Comparison of ENCODE assay signal across 1 cellular context in the genomic region with DNA sequence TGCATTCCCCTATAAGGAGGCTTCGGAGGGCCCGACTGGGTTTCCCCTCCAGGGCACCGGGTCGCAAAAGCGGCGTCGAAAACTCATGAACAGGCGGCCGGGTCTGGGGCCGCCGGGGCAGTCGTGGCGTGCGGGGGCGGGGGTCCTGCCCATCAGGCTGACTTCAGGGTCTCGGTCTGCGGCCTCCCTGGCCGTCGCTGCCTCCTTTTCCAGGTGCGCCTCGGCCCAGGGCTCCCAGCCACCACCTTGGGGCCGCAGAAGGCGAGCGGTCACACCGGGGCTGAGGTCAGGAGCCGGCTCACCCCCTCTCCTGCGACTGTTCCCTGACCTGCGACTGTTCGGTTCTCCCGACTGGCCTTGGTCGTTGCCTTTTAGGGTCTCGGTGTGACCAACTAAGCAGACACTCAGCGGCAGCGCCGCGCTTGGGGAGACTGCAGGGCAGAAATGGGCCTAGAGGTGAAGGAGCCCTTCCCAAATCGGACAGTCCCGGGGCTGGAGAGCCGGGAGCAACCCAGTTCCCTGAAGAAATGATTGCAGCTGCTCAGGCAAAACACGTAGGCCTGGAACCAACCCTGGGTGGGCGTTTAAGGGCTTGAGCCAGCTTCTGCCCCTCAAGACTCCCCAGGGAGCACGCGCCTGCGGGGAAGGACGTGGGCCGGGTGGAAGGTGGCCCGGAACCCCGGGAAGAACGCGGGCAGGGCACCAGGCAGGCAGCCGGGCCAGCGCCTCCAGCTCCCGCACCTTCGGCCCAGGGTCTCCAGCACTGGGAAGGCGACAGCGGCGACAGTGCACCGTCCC.
TF ChIP-seq lines count a peak whose summit lies in the region.

No MANE protein-coding gene starts in this region.

TF ChIP-seq in K562, 482 proteins besides CTCF, POLR2A, EP300 and RAD21:
- TF ChIP-seq CC2D1A (IDR thresholded peaks at IDR 0.05) (no peak), NR2C2 (CRISPR knock-in tag; IDR thresholded peaks at IDR 0.05) (no peak), NR2C2 (tag; IDR thresholded peaks at IDR 0.05) (no peak), HMG20B (CRISPR knock-in tag; IDR thresholded peaks at IDR 0.05) (no peak), CSDE1 (IDR thresholded peaks at IDR 0.05) (no peak), MECOM (CRISPR knock-in tag; IDR thresholded peaks at IDR 0.05) (no peak), ZNF143 (CRISPR knock-in tag; IDR thresholded peaks at IDR 0.05) (no peak), PRPF4 (IDR thresholded peaks at IDR 0.05; ENCODE audit: insufficient read depth, low read depth, low read length, poor library complexity, severe bottlenecking) (no peak), NFYB (IDR thresholded peaks at IDR 0.05; ENCODE audit: extremely low read depth, insufficient read length) (no peak), GTF2A2 (tag; IDR thresholded peaks at IDR 0.05) (no peak), HDAC8 (tag; IDR thresholded peaks at IDR 0.05) (no peak), ZC3H8 (IDR thresholded peaks at IDR 0.05) (no peak), CTBP1 (IDR thresholded peaks at IDR 0.05; ENCODE audit: borderline replicate concordance) (no peak), ZKSCAN3 (CRISPR knock-in tag; IDR thresholded peaks at IDR 0.05) (no peak), SIRT6 (IDR thresholded peaks at IDR 0.05; ENCODE audit: low read depth, low read length) (no peak), IRF2 (CRISPR knock-in tag; IDR thresholded peaks at IDR 0.05) (no peak), TBP (optimal IDR thresholded peaks at IDR 0.05; ENCODE audit: low read depth, low read length) (no peak)
- TF ChIP-seq, protein P1, sequence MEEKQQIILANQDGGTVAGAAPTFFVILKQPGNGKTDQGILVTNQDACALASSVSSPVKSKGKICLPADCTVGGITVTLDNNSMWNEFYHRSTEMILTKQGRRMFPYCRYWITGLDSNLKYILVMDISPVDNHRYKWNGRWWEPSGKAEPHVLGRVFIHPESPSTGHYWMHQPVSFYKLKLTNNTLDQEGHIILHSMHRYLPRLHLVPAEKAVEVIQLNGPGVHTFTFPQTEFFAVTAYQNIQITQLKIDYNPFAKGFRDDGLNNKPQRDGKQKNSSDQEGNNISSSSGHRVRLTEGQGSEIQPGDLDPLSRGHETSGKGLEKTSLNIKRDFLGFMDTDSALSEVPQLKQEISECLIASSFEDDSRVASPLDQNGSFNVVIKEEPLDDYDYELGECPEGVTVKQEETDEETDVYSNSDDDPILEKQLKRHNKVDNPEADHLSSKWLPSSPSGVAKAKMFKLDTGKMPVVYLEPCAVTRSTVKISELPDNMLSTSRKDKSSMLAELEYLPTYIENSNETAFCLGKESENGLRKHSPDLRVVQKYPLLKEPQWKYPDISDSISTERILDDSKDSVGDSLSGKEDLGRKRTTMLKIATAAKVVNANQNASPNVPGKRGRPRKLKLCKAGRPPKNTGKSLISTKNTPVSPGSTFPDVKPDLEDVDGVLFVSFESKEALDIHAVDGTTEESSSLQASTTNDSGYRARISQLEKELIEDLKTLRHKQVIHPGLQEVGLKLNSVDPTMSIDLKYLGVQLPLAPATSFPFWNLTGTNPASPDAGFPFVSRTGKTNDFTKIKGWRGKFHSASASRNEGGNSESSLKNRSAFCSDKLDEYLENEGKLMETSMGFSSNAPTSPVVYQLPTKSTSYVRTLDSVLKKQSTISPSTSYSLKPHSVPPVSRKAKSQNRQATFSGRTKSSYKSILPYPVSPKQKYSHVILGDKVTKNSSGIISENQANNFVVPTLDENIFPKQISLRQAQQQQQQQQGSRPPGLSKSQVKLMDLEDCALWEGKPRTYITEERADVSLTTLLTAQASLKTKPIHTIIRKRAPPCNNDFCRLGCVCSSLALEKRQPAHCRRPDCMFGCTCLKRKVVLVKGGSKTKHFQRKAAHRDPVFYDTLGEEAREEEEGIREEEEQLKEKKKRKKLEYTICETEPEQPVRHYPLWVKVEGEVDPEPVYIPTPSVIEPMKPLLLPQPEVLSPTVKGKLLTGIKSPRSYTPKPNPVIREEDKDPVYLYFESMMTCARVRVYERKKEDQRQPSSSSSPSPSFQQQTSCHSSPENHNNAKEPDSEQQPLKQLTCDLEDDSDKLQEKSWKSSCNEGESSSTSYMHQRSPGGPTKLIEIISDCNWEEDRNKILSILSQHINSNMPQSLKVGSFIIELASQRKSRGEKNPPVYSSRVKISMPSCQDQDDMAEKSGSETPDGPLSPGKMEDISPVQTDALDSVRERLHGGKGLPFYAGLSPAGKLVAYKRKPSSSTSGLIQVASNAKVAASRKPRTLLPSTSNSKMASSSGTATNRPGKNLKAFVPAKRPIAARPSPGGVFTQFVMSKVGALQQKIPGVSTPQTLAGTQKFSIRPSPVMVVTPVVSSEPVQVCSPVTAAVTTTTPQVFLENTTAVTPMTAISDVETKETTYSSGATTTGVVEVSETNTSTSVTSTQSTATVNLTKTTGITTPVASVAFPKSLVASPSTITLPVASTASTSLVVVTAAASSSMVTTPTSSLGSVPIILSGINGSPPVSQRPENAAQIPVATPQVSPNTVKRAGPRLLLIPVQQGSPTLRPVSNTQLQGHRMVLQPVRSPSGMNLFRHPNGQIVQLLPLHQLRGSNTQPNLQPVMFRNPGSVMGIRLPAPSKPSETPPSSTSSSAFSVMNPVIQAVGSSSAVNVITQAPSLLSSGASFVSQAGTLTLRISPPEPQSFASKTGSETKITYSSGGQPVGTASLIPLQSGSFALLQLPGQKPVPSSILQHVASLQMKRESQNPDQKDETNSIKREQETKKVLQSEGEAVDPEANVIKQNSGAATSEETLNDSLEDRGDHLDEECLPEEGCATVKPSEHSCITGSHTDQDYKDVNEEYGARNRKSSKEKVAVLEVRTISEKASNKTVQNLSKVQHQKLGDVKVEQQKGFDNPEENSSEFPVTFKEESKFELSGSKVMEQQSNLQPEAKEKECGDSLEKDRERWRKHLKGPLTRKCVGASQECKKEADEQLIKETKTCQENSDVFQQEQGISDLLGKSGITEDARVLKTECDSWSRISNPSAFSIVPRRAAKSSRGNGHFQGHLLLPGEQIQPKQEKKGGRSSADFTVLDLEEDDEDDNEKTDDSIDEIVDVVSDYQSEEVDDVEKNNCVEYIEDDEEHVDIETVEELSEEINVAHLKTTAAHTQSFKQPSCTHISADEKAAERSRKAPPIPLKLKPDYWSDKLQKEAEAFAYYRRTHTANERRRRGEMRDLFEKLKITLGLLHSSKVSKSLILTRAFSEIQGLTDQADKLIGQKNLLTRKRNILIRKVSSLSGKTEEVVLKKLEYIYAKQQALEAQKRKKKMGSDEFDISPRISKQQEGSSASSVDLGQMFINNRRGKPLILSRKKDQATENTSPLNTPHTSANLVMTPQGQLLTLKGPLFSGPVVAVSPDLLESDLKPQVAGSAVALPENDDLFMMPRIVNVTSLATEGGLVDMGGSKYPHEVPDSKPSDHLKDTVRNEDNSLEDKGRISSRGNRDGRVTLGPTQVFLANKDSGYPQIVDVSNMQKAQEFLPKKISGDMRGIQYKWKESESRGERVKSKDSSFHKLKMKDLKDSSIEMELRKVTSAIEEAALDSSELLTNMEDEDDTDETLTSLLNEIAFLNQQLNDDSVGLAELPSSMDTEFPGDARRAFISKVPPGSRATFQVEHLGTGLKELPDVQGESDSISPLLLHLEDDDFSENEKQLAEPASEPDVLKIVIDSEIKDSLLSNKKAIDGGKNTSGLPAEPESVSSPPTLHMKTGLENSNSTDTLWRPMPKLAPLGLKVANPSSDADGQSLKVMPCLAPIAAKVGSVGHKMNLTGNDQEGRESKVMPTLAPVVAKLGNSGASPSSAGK (IDR thresholded peaks at IDR 0.05), result no peak
- TF ChIP-seq, protein P2, sequence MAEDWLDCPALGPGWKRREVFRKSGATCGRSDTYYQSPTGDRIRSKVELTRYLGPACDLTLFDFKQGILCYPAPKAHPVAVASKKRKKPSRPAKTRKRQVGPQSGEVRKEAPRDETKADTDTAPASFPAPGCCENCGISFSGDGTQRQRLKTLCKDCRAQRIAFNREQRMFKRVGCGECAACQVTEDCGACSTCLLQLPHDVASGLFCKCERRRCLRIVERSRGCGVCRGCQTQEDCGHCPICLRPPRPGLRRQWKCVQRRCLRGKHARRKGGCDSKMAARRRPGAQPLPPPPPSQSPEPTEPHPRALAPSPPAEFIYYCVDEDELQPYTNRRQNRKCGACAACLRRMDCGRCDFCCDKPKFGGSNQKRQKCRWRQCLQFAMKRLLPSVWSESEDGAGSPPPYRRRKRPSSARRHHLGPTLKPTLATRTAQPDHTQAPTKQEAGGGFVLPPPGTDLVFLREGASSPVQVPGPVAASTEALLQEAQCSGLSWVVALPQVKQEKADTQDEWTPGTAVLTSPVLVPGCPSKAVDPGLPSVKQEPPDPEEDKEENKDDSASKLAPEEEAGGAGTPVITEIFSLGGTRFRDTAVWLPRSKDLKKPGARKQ (CRISPR knock-in tag; IDR thresholded peaks at IDR 0.05), result no peak
- TF ChIP-seq, protein P3, sequence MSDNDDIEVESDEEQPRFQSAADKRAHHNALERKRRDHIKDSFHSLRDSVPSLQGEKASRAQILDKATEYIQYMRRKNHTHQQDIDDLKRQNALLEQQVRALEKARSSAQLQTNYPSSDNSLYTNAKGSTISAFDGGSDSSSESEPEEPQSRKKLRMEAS (CRISPR knock-in tag; IDR thresholded peaks at IDR 0.05), result no peak
- TF ChIP-seq, protein P4, sequence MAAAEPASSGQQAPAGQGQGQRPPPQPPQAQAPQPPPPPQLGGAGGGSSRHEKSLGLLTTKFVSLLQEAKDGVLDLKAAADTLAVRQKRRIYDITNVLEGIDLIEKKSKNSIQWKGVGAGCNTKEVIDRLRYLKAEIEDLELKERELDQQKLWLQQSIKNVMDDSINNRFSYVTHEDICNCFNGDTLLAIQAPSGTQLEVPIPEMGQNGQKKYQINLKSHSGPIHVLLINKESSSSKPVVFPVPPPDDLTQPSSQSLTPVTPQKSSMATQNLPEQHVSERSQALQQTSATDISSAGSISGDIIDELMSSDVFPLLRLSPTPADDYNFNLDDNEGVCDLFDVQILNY (CRISPR knock-in tag; IDR thresholded peaks at IDR 0.05), result no peak
TF ChIP-seq in K562: peak in this region for 0.
